In genomic region chr5:96957125-96958041, GRCh38 we compare ENCODE assay signal across 1 cellular context.
TF ChIP-seq lines count a peak whose summit lies in the region.

No MANE protein-coding gene starts in this region.

TF ChIP-seq in WTC11, 78 proteins besides CTCF, POLR2A, EP300 and RAD21 (continued from another document):
- TF ChIP-seq PRDM15 (CRISPR knock-in tag; IDR thresholded peaks at IDR 0.05): no peak
- no peak for TF ChIP-seq ZNF281 (CRISPR knock-in tag; IDR thresholded peaks at IDR 0.05)
- TF ChIP-seq HMGXB4 (CRISPR knock-in tag; IDR thresholded peaks at IDR 0.05): no peak
- no peak for TF ChIP-seq ZNF396 (CRISPR knock-in tag; IDR thresholded peaks at IDR 0.05; ENCODE audit: borderline replicate concordance)
- TF ChIP-seq KAT7 (CRISPR knock-in tag; IDR thresholded peaks at IDR 0.05; ENCODE audit: borderline replicate concordance): no peak
- no peak for TF ChIP-seq ZNF425 (CRISPR knock-in tag; conservative IDR thresholded peaks at IDR 0.05)
- TF ChIP-seq ZNF317 (CRISPR knock-in tag; IDR thresholded peaks at IDR 0.05; ENCODE audit: borderline replicate concordance, low read depth): no peak
- no peak for TF ChIP-seq IRF2 (CRISPR knock-in tag; IDR thresholded peaks at IDR 0.05; ENCODE audit: borderline replicate concordance, low read depth)
- TF ChIP-seq STAT6 (CRISPR knock-in tag; conservative IDR thresholded peaks at IDR 0.05; ENCODE audit: low read depth): no peak
- no peak for TF ChIP-seq SMAD3 (CRISPR knock-in tag; IDR thresholded peaks at IDR 0.05; ENCODE audit: borderline replicate concordance)
- TF ChIP-seq FOXJ3 (CRISPR knock-in tag; IDR thresholded peaks at IDR 0.05; ENCODE audit: borderline replicate concordance): no peak
